ENCODE assay signal across 13 cellular contexts in genomic region chr17:77393274-77393600, GRCh38.
DNase-seq lines count a peak whose midpoint lies in the region; ATAC-seq, FAIRE-seq and TF ChIP-seq lines count a peak whose summit lies in the region.
"Had no signal": no experiment of that assay in that cellular context is flagged by ENCODE, and none has a peak within 500 bp of the region (broad histone marks: within the 10 kb centered on the region; RNA-seq: fewer than 3 reads in every experiment).

No MANE protein-coding gene starts in this region.

- no peak overlapping the region for H3K56ac ChIP-seq in H1 (replicated peaks; ENCODE audit: insufficient read length, low read depth, low read length)

- peak overlapping the region; percentile 44 for H3K14ac ChIP-seq in H1 (ENCODE audit: insufficient read length)

- H2BK20ac ChIP-seq in H1 (ENCODE audit: low read length): no peak overlapping the region

- H3K4me1 ChIP-seq in BLaER1: peaks cover 97% of the 10 kb centered on the region
- peaks cover 16 to 50% (median 41%) of the 10 kb centered on the region in 4 experiments for H3K4me1 ChIP-seq in H1 (replicated peaks in 1 of 4; ENCODE audit: control insufficient read depth in 3 of 4, insufficient read depth in 4 of 4, low read length in 3 of 4)
- H3K4me1 ChIP-seq in ovary (ENCODE audit: insufficient read depth): peaks cover 46% of the 10 kb centered on the region

- H3K36me3 Mint-ChIP-seq in activated T-cell treated with anti-CD3 and anti-CD28 coated beads, Interleukin-2, amount 50 U/mL, for 4 hours (ENCODE audit: insufficient read depth): peaks cover 5% of the 10 kb centered on the region

- no peaks in the 10 kb centered on the region; the same call in 1 of the 2 replicates for H3K23me2 ChIP-seq in H1 (ENCODE audit: low read depth, low read length)

- peak overlapping the region; percentile 95 for H3K4me2 ChIP-seq in BLaER1
- peak overlapping the region; percentile 60 to 74 for H3K4me2 ChIP-seq in H1 (ENCODE audit: insufficient read depth in 1 of 2, low read depth in 2 of 2, low read length in 2 of 2)

- H2BK12ac ChIP-seq in H1 (ENCODE audit: low read depth, low read length): 0 out of 2 replicates have a peak overlapping the region, but pooled peaks have one; percentile 0

- H3K79me1 ChIP-seq in H1 (ENCODE audit: low read depth, low read length): peaks cover 20% of the 10 kb centered on the region

- no peak overlapping the region for H3K4me3 Mint-ChIP-seq in activated T-cell treated with anti-CD3 and anti-CD28 coated beads, Interleukin-2, amount 50 U/mL, for 4 hours
- H3K4me3 Mint-ChIP-seq: stimulated activated naive CD8-positive, alpha-beta T cell treated with anti-CD3 and anti-CD28 coated beads, Interleukin-15, Interleukin-2, amounts not matched to agents 100 ng/mL and 50 ng/mL, for 24 hours had no signal

- peaks cover 37% of the 10 kb centered on the region for H4K20me1 ChIP-seq in BLaER1
- peaks cover 12 to 24% of the 10 kb centered on the region in 2 experiments for H4K20me1 ChIP-seq in H1 (replicated peaks in 1 of 2; ENCODE audit: control insufficient read depth in 1 of 2, insufficient read depth in 2 of 2, low read length in 2 of 2)

- no peaks in the 10 kb centered on the region; the same call in 1 of the 2 replicates for H3K9me3 ChIP-seq in BLaER1
- no peaks in the 10 kb centered on the region for H3K9me3 ChIP-seq in KOPT-K1 (ENCODE audit: insufficient read depth, low read length, poor library complexity, severe bottlenecking)
- no peaks in the 10 kb centered on the region for H3K9me3 ChIP-seq in H1 (ENCODE audit: insufficient read depth in 2 of 2, low read depth in 1 of 2, low read length in 1 of 2)
- no peaks in the 10 kb centered on the region for H3K9me3 ChIP-seq in ovary

- no peak overlapping the region for H4K8ac ChIP-seq in H1 (ENCODE audit: extremely low read depth, insufficient read depth, low read length)

- no peak overlapping the region; the same call in 1 of the 2 replicates for H3K18ac ChIP-seq in H1 (ENCODE audit: extremely low read depth, low read length)

- intact Hi-C loops in ovary (cut with DNase I): no loop called here

- POLR2A ChIA-PET in H1 (lab: Charles Lee; ENCODE audit: partially characterized antibody): interaction anchor here (0.6 to 3.6 kb wide), 2 partner anchors 19 to 337 kb away, joined by 3 to 16 read pairs; no protein-coding TSS in a partner anchor

- H3K4ac ChIP-seq in H1 (replicated peaks; ENCODE audit: insufficient read length, low read depth, low read length): peak overlapping the region; percentile 9

- H3K27me3 Mint-ChIP-seq in activated T-cell treated with anti-CD3 and anti-CD28 coated beads, Interleukin-2, amount 50 U/mL, for 4 hours (ENCODE audit: low read depth): no peaks in the 10 kb centered on the region
- H3K27me3 Mint-ChIP-seq: stimulated activated naive CD8-positive, alpha-beta T cell treated with anti-CD3 and anti-CD28 coated beads, Interleukin-15, Interleukin-2, amounts not matched to agents 100 ng/mL and 50 ng/mL, for 24 hours had no signal

- DNase-seq in H1 (ENCODE audit: low read depth in 1 of 2, low spot score in 2 of 2) (no peak), ovary (no peak), GM13976 (ENCODE audit: low spot score) (no peak), NCI-H69 (lab: John Stamatoyannopoulos, UW) (no peak)
- DNase-seq in activated T-cell treated with anti-CD3 and anti-CD28 coated beads, Interleukin-2, amount 50 U/mL, for 4 hours: no peak
- DNase-seq: H7; NCI-H187 treated with DMSO at 0.1 percent for 48 hours; stimulated activated CD4-positive, alpha-beta T cell treated with anti-CD3 and anti-CD28 coated beads, Interleukin-12 subunit alpha, Interleukin-12 subunit beta, amount 100 ng/mL, for 4 hours had no signal

- CTCF ChIA-PET in H1 (lab: Charles Lee; ENCODE audit: partially characterized antibody): interaction anchor here (1.0 to 39.2 kb wide), 4 partner anchors 17 to 36 kb away, joined by 3 to 512 read pairs (median 7); no protein-coding TSS in a partner anchor

- peaks cover 80% of the 10 kb centered on the region for H3K4me1 Mint-ChIP-seq in activated T-cell treated with anti-CD3 and anti-CD28 coated beads, Interleukin-2, amount 50 U/mL, for 4 hours (ENCODE audit: low read depth)

- H3K79me2 ChIP-seq in H1 (ENCODE audit: control insufficient read depth in 1 of 2, insufficient read depth in 2 of 2, low read length in 2 of 2): peaks cover 23 to 69% of the 10 kb centered on the region in 2 experiments; a peak in 3 of 4 replicates

- no peak for TF ChIP-seq EP300 in H1 (IDR thresholded peaks at IDR 0.05; ENCODE audit: borderline replicate concordance in 1 of 2, low read depth in 2 of 2, low read length in 2 of 2)
- no peak for TF ChIP-seq EP300 in ovary (IDR thresholded peaks at IDR 0.05)

- peak overlapping the region; percentile 80 for H3K27ac ChIP-seq in BLaER1
- H3K27ac ChIP-seq in KOPT-K1 (ENCODE audit: low read depth, low read length, poor library complexity, severe bottlenecking): peak overlapping the region; percentile 44
- H3K27ac ChIP-seq in H1 (ENCODE audit: low read depth, low read length): peak overlapping the region; percentile 42; the same call in 1 of the 2 replicates
- H3K27ac ChIP-seq in ovary: peak overlapping the region; percentile 71
- H3K27ac ChIP-seq: HL-60 had no signal

- H3K27me3 ChIP-seq in BLaER1 (no peaks in the 10 kb centered on the region), H1 (replicated peaks in 1 of 4; ENCODE audit: control insufficient read depth in 3 of 4, extremely low read depth in 1 of 4, insufficient read depth in 3 of 4, low read length in 3 of 4) (no peaks in the 10 kb centered on the region), ovary (no peaks in the 10 kb centered on the region)

- H3K36me3 ChIP-seq in BLaER1: peaks cover 23% of the 10 kb centered on the region
- H3K36me3 ChIP-seq in KOPT-K1 (ENCODE audit: insufficient read depth, low read length): no peaks in the 10 kb centered on the region
- H3K36me3 ChIP-seq in H1 (ENCODE audit: control insufficient read depth in 2 of 4, insufficient read depth in 4 of 4, low read length in 3 of 4): no peaks in the 10 kb centered on the region
- no peaks in the 10 kb centered on the region for H3K36me3 ChIP-seq in ovary

- TF ChIP-seq CTCF in H1 (IDR thresholded peaks at IDR 0.05; ENCODE audit: control extremely low read depth in 1 of 3, insufficient read depth in 1 of 3, low read depth in 1 of 3, low read length in 3 of 3): no peak
- TF ChIP-seq CTCF in ovary (IDR thresholded peaks at IDR 0.05): no peak
- no peak for TF ChIP-seq CTCF in GM13976 (IDR thresholded peaks at IDR 0.05; ENCODE audit: borderline replicate concordance, control extremely low read depth, extremely low read depth, insufficient read depth, missing control alignments)

- no peak overlapping the region for H3K23ac ChIP-seq in H1 (ENCODE audit: insufficient read length)

- peak overlapping the region; percentile 4 for H2AK5ac ChIP-seq in H1 (ENCODE audit: low read depth, low read length)

- H4K5ac ChIP-seq in H1 (ENCODE audit: insufficient read length, low read depth, low read length): peak overlapping the region; percentile 6

- TF ChIP-seq POLR2A in H1 (IDR thresholded peaks at IDR 0.05; ENCODE audit: control extremely low read depth in 1 of 2, low read depth in 2 of 2, low read length in 2 of 2) (no peak), ovary (IDR thresholded peaks at IDR 0.05) (no peak)

- no peaks in the 10 kb centered on the region for H3K9me3 Mint-ChIP-seq in activated T-cell treated with anti-CD3 and anti-CD28 coated beads, Interleukin-2, amount 50 U/mL, for 4 hours
- H3K9me3 Mint-ChIP-seq: stimulated activated naive CD8-positive, alpha-beta T cell treated with anti-CD3 and anti-CD28 coated beads, Interleukin-15, Interleukin-2, amounts not matched to agents 100 ng/mL and 50 ng/mL, for 24 hours had no signal

- no peak for TF ChIP-seq RAD21 in H1 (IDR thresholded peaks at IDR 0.05 in 1 of 2, conservative IDR thresholded peaks at IDR 0.05 in 1 of 2; ENCODE audit: low read depth in 2 of 2, low read length in 2 of 2)

- no peak overlapping the region; the same call in 1 of the 2 replicates for H2BK15ac ChIP-seq in H1 (ENCODE audit: low read length)

- H3K4me3 ChIP-seq in BLaER1 (peak overlapping the region; percentile 65), H1 (ENCODE audit: extremely low read depth in 1 of 4, insufficient read depth in 2 of 4, low read depth in 3 of 4, low read length in 4 of 4) (peak overlapping the region in 2 of 4 experiments; percentile 16 to 33; a peak in 4 of 8 replicates), ovary (no peak overlapping the region)

- no peak overlapping the region for H2AFZ ChIP-seq in H1 (ENCODE audit: low read length)

- H2BK5ac ChIP-seq in H1 (ENCODE audit: low read depth, low read length): peak overlapping the region; percentile 86; the same call in 1 of the 2 replicates

- peak overlapping the region; percentile 6 for H2BK120ac ChIP-seq in H1 (replicated peaks; ENCODE audit: low read depth, low read length)

- H4K91ac ChIP-seq in H1 (replicated peaks; ENCODE audit: insufficient read length, low read length): peak overlapping the region; percentile 89

- in situ Hi-C loops in GM13976 (cut with MboI; ENCODE audit: low sequenced_read_pairs, unreplicated experiment): no loop called here

- WGBS in H1 (ENCODE audit: extremely low coverage in 1 of 2, insufficient coverage in 1 of 2, insufficient read length in 1 of 2, insufficient replicate concordance in 2 of 2, low coverage in 1 of 2, low lambda C conversion rate in 2 of 2, missing lambda C conversion rate in 1 of 2), 2 experiments: 78% methylated on average over 5 of the region's 5 CpGs; no CpG with 5 or more reads in 1 of the 2 experiments
- 79 to 85% (median 81%) methylated on average over 5 of the region's 5 CpGs for WGBS in ovary, 3 donors

- FAIRE-seq in H1 (lab: Jason Lieb, UNC): no peak

- no peak for ATAC-seq in GM18517 (IDR thresholded peaks at IDR 0.05; ENCODE audit: unreplicated experiment)
- no peak for ATAC-seq in activated T-cell treated with anti-CD3 and anti-CD28 coated beads, Interleukin-2, amount 50 U/mL, for 4 hours

- H3K9ac ChIP-seq in BLaER1: peak overlapping the region; percentile 74
- H3K9ac ChIP-seq in H1 (replicated peaks in 1 of 4; ENCODE audit: extremely low read depth in 1 of 4, low read depth in 3 of 4, low read length in 3 of 4): peak overlapping the region in 1 of 4 experiments; percentile 37; a peak in 2 of 7 replicates

TF ChIP-seq in H1, 55 proteins besides CTCF, POLR2A, EP300 and RAD21:
- TF ChIP-seq NANOG (IDR thresholded peaks at IDR 0.05; ENCODE audit: insufficient read depth, low read depth, low read length, poor library complexity, severe bottlenecking) (no peak), CBX5 (IDR thresholded peaks at IDR 0.05; ENCODE audit: low read depth, low read length) (no peak)
